22 cellular contexts compared by ENCODE assay signal in genomic region chr2:238069021-238069709, GRCh38. TPM values are rescaled to one million over a fixed set of nuclear protein-coding genes. Genes with fewer than 3 reads are reported as not detected.
DNase-seq lines count a peak whose midpoint lies in the region; ATAC-seq and TF ChIP-seq lines count a peak whose summit lies in the region.
"Had no signal": no experiment of that assay in that cellular context is flagged by ENCODE, and none has a peak within 500 bp of the region (broad histone marks: within the 10 kb centered on the region; RNA-seq: fewer than 3 reads in every experiment).

No MANE protein-coding gene starts in this region.

- no peak for ATAC-seq in Right ventricle myocardium inferior
- ATAC-seq in activated CD8-positive, alpha-beta T cell treated with anti-CD3 and anti-CD28 coated beads for 36 hours, result peak; percentile 10
- ATAC-seq in central memory CD8-positive, alpha-beta T cell (replicated peaks; ENCODE audit: extremely low read depth, poor library complexity, severe bottlenecking), result no peak
- ATAC-seq in stimulated activated naive CD8-positive, alpha-beta T cell treated with anti-CD3 and anti-CD28 coated beads, Interleukin-15, amount 100 ng/mL, for 72 hours, result peak; percentile 64
- no peak for ATAC-seq in HG03175 (IDR thresholded peaks at IDR 0.05; ENCODE audit: unreplicated experiment)
- ATAC-seq in HG03565 (IDR thresholded peaks at IDR 0.05; ENCODE audit: unreplicated experiment), result no peak
- ATAC-seq: HCT116, heart right ventricle, WTC11 had no signal

- peaks cover 63% of the 10 kb centered on the region for H3K4me1 Mint-ChIP-seq in activated CD8-positive, alpha-beta T cell treated with anti-CD3 and anti-CD28 coated beads for 36 hours (ENCODE audit: low read depth)
- H3K4me1 Mint-ChIP-seq in central memory CD8-positive, alpha-beta T cell, result peaks cover 28% of the 10 kb centered on the region
- H3K4me1 Mint-ChIP-seq in stimulated activated naive CD8-positive, alpha-beta T cell treated with anti-CD3 and anti-CD28 coated beads, Interleukin-15, amount 100 ng/mL, for 72 hours, result peaks cover 67% of the 10 kb centered on the region
- H3K4me1 Mint-ChIP-seq: WTC11 had no signal

- H3K36me3 ChIP-seq in right atrium auricular region, result peaks cover 31% of the 10 kb centered on the region

- POLR2A ChIA-PET in activated CD8-positive, alpha-beta T cell treated with anti-CD3 and anti-CD28 coated beads for 36 hours (lab: Charles Lee), result interaction anchor here (0.7 kb wide), 1 partner anchor 12 kb away, joined by 3 read pairs; no protein-coding TSS in a partner anchor

- H3K4me3 Mint-ChIP-seq in activated CD8-positive, alpha-beta T cell treated with anti-CD3 and anti-CD28 coated beads for 36 hours, result no peak overlapping the region
- H3K4me3 Mint-ChIP-seq in central memory CD8-positive, alpha-beta T cell, result peak overlapping the region; percentile 52
- peak overlapping the region; percentile 68 to 85 for H3K4me3 Mint-ChIP-seq in stimulated activated naive CD8-positive, alpha-beta T cell treated with anti-CD3 and anti-CD28 coated beads, Interleukin-15, amount 100 ng/mL, for 72 hours
- H3K4me3 Mint-ChIP-seq: WTC11 had no signal

- H3K27me3 Mint-ChIP-seq in activated CD8-positive, alpha-beta T cell treated with anti-CD3 and anti-CD28 coated beads for 36 hours, result no peaks in the 10 kb centered on the region
- no peaks in the 10 kb centered on the region for H3K27me3 Mint-ChIP-seq in central memory CD8-positive, alpha-beta T cell
- no peaks in the 10 kb centered on the region for H3K27me3 Mint-ChIP-seq in stimulated activated naive CD8-positive, alpha-beta T cell treated with anti-CD3 and anti-CD28 coated beads, Interleukin-15, amount 100 ng/mL, for 72 hours

- H3K4me1 ChIP-seq in right atrium auricular region, result no peaks in the 10 kb centered on the region
- H3K4me1 ChIP-seq: Caco-2, colonic mucosa, vagina had no signal

- H3K36me3 Mint-ChIP-seq in activated CD8-positive, alpha-beta T cell treated with anti-CD3 and anti-CD28 coated beads for 36 hours (ENCODE audit: low read depth), result peaks cover 86% of the 10 kb centered on the region
- H3K36me3 Mint-ChIP-seq in central memory CD8-positive, alpha-beta T cell (ENCODE audit: insufficient read depth), result peaks cover 8% of the 10 kb centered on the region

- H3K27me3 ChIP-seq in right atrium auricular region, result no peaks in the 10 kb centered on the region
- H3K27me3 ChIP-seq: colonic mucosa, heart right ventricle, vagina had no signal

- intact Hi-C loops in Right ventricle myocardium inferior (cut with DNase I), result no loop called here
- intact Hi-C loops in activated CD8-positive, alpha-beta T cell treated with anti-CD3 and anti-CD28 coated beads for 36 hours (cut with micrococcal nuclease), result loop anchor here (2.0 kb wide), 1 partner anchor 72 kb away; no protein-coding TSS in a partner anchor

- DNase-seq in right atrium auricular region (ENCODE audit: low spot score) (peak; percentile 52), Right ventricle myocardium inferior (ENCODE audit: missing footprints) (no peak), cerebellum (ENCODE audit: low spot score) (no peak)
- peak; percentile 22 for DNase-seq in activated CD8-positive, alpha-beta T cell treated with anti-CD3 and anti-CD28 coated beads for 36 hours
- no peak for DNase-seq in central memory CD8-positive, alpha-beta T cell (ENCODE audit: low spot score in 2 of 2)
- peak in 1 of 2 donors; percentile 6 for DNase-seq in stimulated activated naive CD8-positive, alpha-beta T cell treated with anti-CD3 and anti-CD28 coated beads, Interleukin-15, amount 100 ng/mL, for 72 hours
- DNase-seq: Caco-2; colonic mucosa; heart right ventricle; KG1; mammary epithelial cell; NCI-H1092 treated with DMSO at 0.1 percent for 48 hours; NCI-H2107; NCI-H524 treated with DMSO at 0.1 percent for 48 hours; Right ventricle myocardium superior; stimulated activated CD4-positive, alpha-beta T cell treated with anti-CD3 and anti-CD28 coated beads, Interleukin-4, amount 100 ng/mL, for 1 hour had no signal

- H3K27ac Mint-ChIP-seq in activated CD8-positive, alpha-beta T cell treated with anti-CD3 and anti-CD28 coated beads for 36 hours, result peak overlapping the region; percentile 85
- H3K27ac Mint-ChIP-seq in central memory CD8-positive, alpha-beta T cell (ENCODE audit: low read depth), result peak overlapping the region; percentile 46
- H3K27ac Mint-ChIP-seq in stimulated activated naive CD8-positive, alpha-beta T cell treated with anti-CD3 and anti-CD28 coated beads, Interleukin-15, amount 100 ng/mL, for 72 hours, result peak overlapping the region; percentile 12 to 71
- H3K27ac Mint-ChIP-seq: WTC11 had no signal

- no peak overlapping the region for H3K27ac ChIP-seq in right atrium auricular region
- H3K27ac ChIP-seq: colonic mucosa, heart right ventricle, vagina had no signal

- CTCF ChIA-PET in activated CD8-positive, alpha-beta T cell treated with anti-CD3 and anti-CD28 coated beads for 36 hours (lab: Charles Lee), result no interaction called here

- TF ChIP-seq CTCF in right atrium auricular region (IDR thresholded peaks at IDR 0.05), result no peak
- no peak for TF ChIP-seq CTCF in activated CD8-positive, alpha-beta T cell treated with anti-CD3 and anti-CD28 coated beads for 36 hours (IDR thresholded peaks at IDR 0.05)

- no peaks in the 10 kb centered on the region for H3K9me3 ChIP-seq in right atrium auricular region
- H3K9me3 ChIP-seq: Caco-2, colonic mucosa, vagina had no signal

- H3K4me3 ChIP-seq in right atrium auricular region, result no peak overlapping the region
- H3K4me3 ChIP-seq: colonic mucosa, heart right ventricle, vagina had no signal

- H3K9me3 Mint-ChIP-seq in activated CD8-positive, alpha-beta T cell treated with anti-CD3 and anti-CD28 coated beads for 36 hours, result peaks cover 30% of the 10 kb centered on the region
- no peaks in the 10 kb centered on the region for H3K9me3 Mint-ChIP-seq in central memory CD8-positive, alpha-beta T cell
- H3K9me3 Mint-ChIP-seq in stimulated activated naive CD8-positive, alpha-beta T cell treated with anti-CD3 and anti-CD28 coated beads, Interleukin-15, amount 100 ng/mL, for 72 hours, result peaks cover 23% of the 10 kb centered on the region in 2 donors
- H3K9me3 Mint-ChIP-seq: WTC11 had no signal

RNA-seq across cellular contexts. Expression of gene SCLY, which starts 8.4 kb away (rescaled TPM):
- total RNA-seq in right atrium auricular region (10 to 100 TPM in 1 of 2 donors, 1 to 10 TPM in 1; 6.5 to 11.3 TPM), Right ventricle myocardium inferior (10.8 TPM), cerebellum (14.9 TPM)
- total RNA-seq in activated CD8-positive, alpha-beta T cell treated with anti-CD3 and anti-CD28 coated beads for 36 hours, result 10 to 100 TPM; 77.9 to 93.2 TPM

RNA-seq across cellular contexts. Expression of gene ESPNL, which starts 31.0 kb away (rescaled TPM):
- total RNA-seq in right atrium auricular region, result 1 to 10 TPM in 1 of 2 donors, under 1 TPM in 1; 0.26 to 2.0 TPM
- total RNA-seq in Right ventricle myocardium inferior, result not detected
- total RNA-seq in activated CD8-positive, alpha-beta T cell treated with anti-CD3 and anti-CD28 coated beads for 36 hours, result under 1 TPM; 0.11 to 0.27 TPM
- 0.09 TPM for total RNA-seq in cerebellum
- total RNA-seq: astrocyte, Caco-2, Right ventricle myocardium superior had no signal

Comparison
In these comparisons a context has a peak if more than half of its experiments do, and no peak if none do; other contexts are left out.
1. DNase-seq: peak in right atrium auricular region (single experiment) and activated CD8-positive, alpha-beta T cell treated with anti-CD3 and anti-CD28 coated beads for 36 hours (single experiment); none in Right ventricle myocardium inferior (single experiment), central memory CD8-positive, alpha-beta T cell (0 of 2) and cerebellum (single experiment).
2. ATAC-seq: peak in activated CD8-positive, alpha-beta T cell treated with anti-CD3 and anti-CD28 coated beads for 36 hours (single experiment) and stimulated activated naive CD8-positive, alpha-beta T cell treated with anti-CD3 and anti-CD28 coated beads, Interleukin-15, amount 100 ng/mL, for 72 hours (single experiment); none in Right ventricle myocardium inferior (single experiment), central memory CD8-positive, alpha-beta T cell (single experiment), HG03175 (single experiment) and HG03565 (single experiment).
3. Peak in every context shown above with its lines, with median percentiles within 50 percentile points of each other: H3K27ac Mint-ChIP-seq.